In the genomic region with DNA sequence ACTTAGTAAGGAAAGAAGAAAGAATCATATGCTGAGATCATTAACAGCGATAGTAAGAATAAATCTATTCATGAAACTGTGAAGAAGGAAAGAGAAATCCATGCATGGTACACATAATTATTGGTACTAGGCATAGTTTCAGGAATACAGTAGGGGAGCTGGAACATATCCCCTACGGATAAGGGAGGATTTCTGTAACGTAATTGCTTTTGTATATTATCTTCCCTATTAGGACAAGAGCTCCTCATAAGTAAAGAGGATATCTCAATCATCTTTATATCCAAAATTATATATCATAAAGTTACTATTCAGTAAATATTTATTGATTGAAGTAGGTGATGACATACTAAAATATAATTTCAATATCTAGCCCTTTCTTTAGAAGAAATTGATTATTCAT, we compare ENCODE assay signal across 15 cellular contexts. TPM values are rescaled to one million over a fixed set of nuclear protein-coding genes. Genes with fewer than 3 reads are reported as not detected.
"Had no signal": no experiment of that assay in that cellular context is flagged by ENCODE, and none has a peak within 500 bp of the region (broad histone marks: within the 10 kb centered on the region; RNA-seq: fewer than 3 reads in every experiment).

No MANE protein-coding gene starts in this region.

- H3K36me3 ChIP-seq: gastroesophageal sphincter, neural progenitor cell, pancreas, stomach, thoracic aorta had no signal

- H3K27me3 ChIP-seq: gastroesophageal sphincter, hepatocyte, neural progenitor cell, pancreas, stomach had no signal

- H3K27ac ChIP-seq: gastroesophageal sphincter, hepatocyte, neural progenitor cell, pancreas, skin epidermis, stomach, thoracic aorta had no signal

- H3K4me1 ChIP-seq: gastroesophageal sphincter, pancreas, stomach had no signal

- DNase-seq: activated CD4-positive, alpha-beta T cell treated with anti-CD3 and anti-CD28 coated beads, Interleukin-2, amount 50 U/mL, for 48 hours; activated naive CD8-positive, alpha-beta T cell treated with anti-CD3 and anti-CD28 coated beads, Interleukin-2, amount 50 U/mL, for 24 hours; activated T-cell treated with anti-CD3 and anti-CD28 coated beads, Interleukin-2, amount 50 U/mL, for 72 hours; caudate nucleus; cortex of kidney; effector memory CD4-positive, alpha-beta T cell; pancreas; stomach had no signal

- H3K4me2 ChIP-seq: hepatocyte, neural progenitor cell had no signal

- ATAC-seq: activated CD4-positive, CD25-positive, alpha-beta regulatory T cell treated with anti-CD3 and anti-CD28 coated beads, Interleukin-2, amount 50 U/mL, for 24 hours; activated naive CD8-positive, alpha-beta T cell treated with anti-CD3 and anti-CD28 coated beads, Interleukin-2, amount 50 U/mL, for 24 hours; activated T-cell treated with anti-CD3 and anti-CD28 coated beads, Interleukin-2, amount 50 U/mL, for 72 hours; gastroesophageal sphincter; pancreas had no signal

- H3K4me3 ChIP-seq: gastroesophageal sphincter, hepatocyte, neural progenitor cell, pancreas, skin epidermis, stomach, thoracic aorta had no signal

- H2AFZ ChIP-seq: hepatocyte, neural progenitor cell had no signal

- H3K9ac ChIP-seq: neural progenitor cell had no signal

- H3K9me3 ChIP-seq: gastroesophageal sphincter, pancreas, stomach, thoracic aorta had no signal

- H3K79me2 ChIP-seq: hepatocyte had no signal

RNA-seq across cellular contexts. Expression of gene SYT1, which starts 22.9 kb away (rescaled TPM):
- total RNA-seq: activated T-cell treated with anti-CD3 and anti-CD28 coated beads, Interleukin-2, amount 50 U/mL, for 72 hours; T-helper 2 cell treated with Interferon-gamma antibody and Interleukin-4, amounts not matched to agents 100 ng/mL and 5 ng/mL, for 36 hours had no signal
